In genomic region chr5:32812399-32812798, GRCh38 we compare ENCODE assay signal across 21 cellular contexts.
DNase-seq lines count a peak whose midpoint lies in the region; ATAC-seq and TF ChIP-seq lines count a peak whose summit lies in the region.
"Had no signal": no experiment of that assay in that cellular context is flagged by ENCODE, and none has a peak within 500 bp of the region (broad histone marks: within the 10 kb centered on the region; RNA-seq: fewer than 3 reads in every experiment).

No MANE protein-coding gene starts in this region.

- H3K27me3 ChIP-seq in RWPE2 (ENCODE audit: insufficient read depth, poor library complexity, severe bottlenecking) (no peaks in the 10 kb centered on the region), foreskin keratinocyte (no peaks in the 10 kb centered on the region)
- H3K27me3 ChIP-seq: BLaER1 had no signal

- H3K4me1 ChIP-seq in RWPE2 (ENCODE audit: insufficient read depth, poor library complexity, severe bottlenecking) (peaks cover 4% of the 10 kb centered on the region), foreskin keratinocyte (no peaks in the 10 kb centered on the region)
- H3K4me1 ChIP-seq: BLaER1, Caco-2, HAP-1 had no signal

- peak; percentile 56 for ATAC-seq in RWPE2 (ENCODE audit: low read depth)
- peak; percentile 48 for ATAC-seq in foreskin keratinocyte
- no peak for ATAC-seq in left lobe of liver
- ATAC-seq in GM19395 (IDR thresholded peaks at IDR 0.05; ENCODE audit: unreplicated experiment), result no peak
- ATAC-seq: CD8-positive, alpha-beta T cell; GM12878 had no signal

- H3K27ac ChIP-seq in RWPE2 (ENCODE audit: poor library complexity, severe bottlenecking) (no peak overlapping the region), foreskin keratinocyte (no peak overlapping the region)
- H3K27ac ChIP-seq: 22Rv1, BLaER1, C4-2B had no signal

- no peak overlapping the region for H3K4me3 ChIP-seq in RWPE2 (ENCODE audit: severe bottlenecking)
- H3K4me3 ChIP-seq: BLaER1, GM12878, HAP-1 had no signal

- DNase-seq in NCI-H526 treated with DMSO at 0.1 percent for 48 hours (lab: John Stamatoyannopoulos, UW), result peak; percentile 4
- no peak for DNase-seq in NCI-H526 (lab: John Stamatoyannopoulos, UW)
- DNase-seq in RWPE2 (ENCODE audit: low spot score), result no peak
- no peak for DNase-seq in foreskin keratinocyte
- no peak for DNase-seq in NCI-H1694 (lab: John Stamatoyannopoulos, UW)
- no peak for DNase-seq in left lobe of liver (ENCODE audit: low spot score)
- DNase-seq: Caco-2; CD4-positive, CD25-positive, alpha-beta regulatory T cell; CD8-positive, alpha-beta T cell; DMS 273 treated with DMSO at 0.1 percent for 48 hours; DMS79; EL; GDM1; GOT3; HFFc6 had no signal

- TF ChIP-seq CTCF in RWPE2 (IDR thresholded peaks at IDR 0.05; ENCODE audit: poor library complexity, severe bottlenecking), result no peak
- TF ChIP-seq CTCF in foreskin keratinocyte (conservative IDR thresholded peaks at IDR 0.05), result no peak

- no peaks in the 10 kb centered on the region for H3K36me3 ChIP-seq in RWPE2 (ENCODE audit: low read depth)
- H3K36me3 ChIP-seq: BLaER1, HAP-1 had no signal

- no peaks in the 10 kb centered on the region for H3K9me3 ChIP-seq in RWPE2 (ENCODE audit: severe bottlenecking)
- H3K9me3 ChIP-seq: BLaER1, Caco-2, HAP-1 had no signal

Comparison
In these comparisons a context has a peak if more than half of its experiments do, and no peak if none do; other contexts are left out.
1. ATAC-seq: peak in RWPE2 (single experiment) and foreskin keratinocyte (single experiment); none in left lobe of liver (single experiment) and GM19395 (single experiment).